Comparison of ENCODE assay signal across 1 cellular context in genomic region chr3:48919215-48920138, GRCh38.
TF ChIP-seq lines count a peak whose summit lies in the region.

No MANE protein-coding gene starts in this region.

TF ChIP-seq in K562, 482 proteins besides CTCF, POLR2A, EP300 and RAD21 (continued from another document):
- TF ChIP-seq MNT (conservative IDR thresholded peaks at IDR 0.05) (peak; percentile 64 to 82), MXI1 (IDR thresholded peaks at IDR 0.05; ENCODE audit: low read depth, low read length) (peak; percentile 50; the same call in 1 of the 2 replicates)
